In the genomic region with DNA sequence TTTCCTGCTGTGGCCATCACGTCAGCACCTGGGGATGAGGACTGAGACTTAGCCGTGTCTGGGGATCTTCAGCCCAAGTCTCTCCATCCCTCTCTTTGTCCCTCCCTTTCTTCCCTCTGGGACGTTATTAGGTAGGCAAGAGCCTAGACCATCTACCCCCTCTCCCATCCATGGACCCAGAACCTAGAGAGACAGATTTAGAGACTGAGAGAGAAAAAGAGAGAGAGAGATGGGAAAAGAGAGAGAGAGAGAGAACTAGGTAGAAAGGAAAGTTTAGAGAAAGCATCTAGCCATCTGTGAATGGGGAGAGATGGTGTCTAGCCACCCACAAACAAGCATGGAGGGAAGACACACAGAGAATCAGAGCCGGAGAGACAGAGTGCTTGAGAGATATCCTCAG, we compare ENCODE assay signal across 2 cellular contexts.
TF ChIP-seq lines count a peak whose summit lies in the region.

No MANE protein-coding gene starts in this region.

TF ChIP-seq in HEK293, 187 proteins besides CTCF, POLR2A, EP300 and RAD21:
- TF ChIP-seq, protein P1, sequence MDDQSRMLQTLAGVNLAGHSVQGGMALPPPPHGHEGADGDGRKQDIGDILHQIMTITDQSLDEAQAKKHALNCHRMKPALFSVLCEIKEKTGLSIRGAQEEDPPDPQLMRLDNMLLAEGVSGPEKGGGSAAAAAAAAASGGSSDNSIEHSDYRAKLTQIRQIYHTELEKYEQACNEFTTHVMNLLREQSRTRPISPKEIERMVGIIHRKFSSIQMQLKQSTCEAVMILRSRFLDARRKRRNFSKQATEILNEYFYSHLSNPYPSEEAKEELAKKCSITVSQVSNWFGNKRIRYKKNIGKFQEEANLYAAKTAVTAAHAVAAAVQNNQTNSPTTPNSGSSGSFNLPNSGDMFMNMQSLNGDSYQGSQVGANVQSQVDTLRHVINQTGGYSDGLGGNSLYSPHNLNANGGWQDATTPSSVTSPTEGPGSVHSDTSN (CRISPR knock-in tag; IDR thresholded peaks at IDR 0.05), result no peak
- peak; percentile 62 for TF ChIP-seq ZNF366 (tag by site-specific recombination; conservative IDR thresholded peaks at IDR 0.05)
- TF ChIP-seq, protein P2, sequence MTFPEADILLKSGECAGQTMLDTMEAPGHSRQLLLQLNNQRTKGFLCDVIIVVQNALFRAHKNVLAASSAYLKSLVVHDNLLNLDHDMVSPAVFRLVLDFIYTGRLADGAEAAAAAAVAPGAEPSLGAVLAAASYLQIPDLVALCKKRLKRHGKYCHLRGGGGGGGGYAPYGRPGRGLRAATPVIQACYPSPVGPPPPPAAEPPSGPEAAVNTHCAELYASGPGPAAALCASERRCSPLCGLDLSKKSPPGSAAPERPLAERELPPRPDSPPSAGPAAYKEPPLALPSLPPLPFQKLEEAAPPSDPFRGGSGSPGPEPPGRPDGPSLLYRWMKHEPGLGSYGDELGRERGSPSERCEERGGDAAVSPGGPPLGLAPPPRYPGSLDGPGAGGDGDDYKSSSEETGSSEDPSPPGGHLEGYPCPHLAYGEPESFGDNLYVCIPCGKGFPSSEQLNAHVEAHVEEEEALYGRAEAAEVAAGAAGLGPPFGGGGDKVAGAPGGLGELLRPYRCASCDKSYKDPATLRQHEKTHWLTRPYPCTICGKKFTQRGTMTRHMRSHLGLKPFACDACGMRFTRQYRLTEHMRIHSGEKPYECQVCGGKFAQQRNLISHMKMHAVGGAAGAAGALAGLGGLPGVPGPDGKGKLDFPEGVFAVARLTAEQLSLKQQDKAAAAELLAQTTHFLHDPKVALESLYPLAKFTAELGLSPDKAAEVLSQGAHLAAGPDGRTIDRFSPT (tag by site-specific recombination; IDR thresholded peaks at IDR 0.05), result no peak
- no peak for TF ChIP-seq ZNF112 (tag by site-specific recombination; IDR thresholded peaks at IDR 0.05)
- TF ChIP-seq ZNF830 (tag by site-specific recombination; IDR thresholded peaks at IDR 0.05; ENCODE audit: low read depth), result no peak
- no peak for TF ChIP-seq ZNF473 (tag by site-specific recombination; IDR thresholded peaks at IDR 0.05)
- TF ChIP-seq ZNF600 (tag by site-specific recombination; IDR thresholded peaks at IDR 0.05), result no peak
- TF ChIP-seq ZSCAN30 (tag by site-specific recombination; IDR thresholded peaks at IDR 0.05), result no peak
- TF ChIP-seq ZBTB21 (tag by site-specific recombination; IDR thresholded peaks at IDR 0.05), result no peak
- TF ChIP-seq, protein P3, sequence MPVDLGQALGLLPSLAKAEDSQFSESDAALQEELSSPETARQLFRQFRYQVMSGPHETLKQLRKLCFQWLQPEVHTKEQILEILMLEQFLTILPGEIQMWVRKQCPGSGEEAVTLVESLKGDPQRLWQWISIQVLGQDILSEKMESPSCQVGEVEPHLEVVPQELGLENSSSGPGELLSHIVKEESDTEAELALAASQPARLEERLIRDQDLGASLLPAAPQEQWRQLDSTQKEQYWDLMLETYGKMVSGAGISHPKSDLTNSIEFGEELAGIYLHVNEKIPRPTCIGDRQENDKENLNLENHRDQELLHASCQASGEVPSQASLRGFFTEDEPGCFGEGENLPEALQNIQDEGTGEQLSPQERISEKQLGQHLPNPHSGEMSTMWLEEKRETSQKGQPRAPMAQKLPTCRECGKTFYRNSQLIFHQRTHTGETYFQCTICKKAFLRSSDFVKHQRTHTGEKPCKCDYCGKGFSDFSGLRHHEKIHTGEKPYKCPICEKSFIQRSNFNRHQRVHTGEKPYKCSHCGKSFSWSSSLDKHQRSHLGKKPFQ (tag by site-specific recombination; IDR thresholded peaks at IDR 0.05), result no peak
- peak; percentile 72 for TF ChIP-seq ZNF596 (tag by site-specific recombination; IDR thresholded peaks at IDR 0.05)
- peak; percentile 88 for TF ChIP-seq PRDM1 (tag by site-specific recombination; IDR thresholded peaks at IDR 0.05)
- no peak for TF ChIP-seq ZNF423 (tag by site-specific recombination; IDR thresholded peaks at IDR 0.05)

TF ChIP-seq in H1, 55 proteins besides CTCF, POLR2A, EP300 and RAD21:
- TF ChIP-seq YY1 (IDR thresholded peaks at IDR 0.05; ENCODE audit: low read depth, low read length) (no peak), GABPA (IDR thresholded peaks at IDR 0.05; ENCODE audit: borderline replicate concordance, insufficient read depth, low read length) (no peak), RNF2 (IDR thresholded peaks at IDR 0.05; ENCODE audit: borderline replicate concordance, low read depth, low read length, missing control alignments, poor library complexity, severe bottlenecking) (no peak), TAF1 (IDR thresholded peaks at IDR 0.05; ENCODE audit: low read depth, low read length) (no peak), KDM4A (IDR thresholded peaks at IDR 0.05; ENCODE audit: low read depth, low read length, severe bottlenecking) (no peak), KDM1A (IDR thresholded peaks at IDR 0.05; ENCODE audit: borderline replicate concordance, low read length) (no peak), RXRA (IDR thresholded peaks at IDR 0.05; ENCODE audit: insufficient read depth, low read depth, low read length) (no peak), JUND (IDR thresholded peaks at IDR 0.05; ENCODE audit: low read length) (no peak), SIX5 (IDR thresholded peaks at IDR 0.05; ENCODE audit: low read depth, low read length) (no peak)
